Comparison of ENCODE assay signal across 20 cellular contexts in genomic region chr3:186150234-186150830, GRCh38. TPM values are rescaled to one million over a fixed set of nuclear protein-coding genes. Genes with fewer than 3 reads are reported as not detected.
DNase-seq lines count a peak whose midpoint lies in the region; ATAC-seq, FAIRE-seq and TF ChIP-seq lines count a peak whose summit lies in the region.
"Had no signal": no experiment of that assay in that cellular context is flagged by ENCODE, and none has a peak within 500 bp of the region (broad histone marks: within the 10 kb centered on the region; RNA-seq: fewer than 3 reads in every experiment).

No MANE protein-coding gene starts in this region.

- H3K9me3 ChIP-seq in Loucy (ENCODE audit: insufficient read depth, low read depth, low read length): no peaks in the 10 kb centered on the region
- H3K9me3 ChIP-seq in SJCRH30 (replicated peaks): no peaks in the 10 kb centered on the region

- H3K9ac ChIP-seq in Loucy (ENCODE audit: low read depth, low read length, poor library complexity, severe bottlenecking): no peak overlapping the region

- intact Hi-C loops in CD14-positive monocyte (cut with micrococcal nuclease): loop anchor here (5.0 kb wide), 2 partner anchors 33 to 43 kb away; partner anchors contain the start of gene ETV5 (in 1 of the 2)

- no peaks in the 10 kb centered on the region for H3K27me3 ChIP-seq in Loucy (ENCODE audit: insufficient read depth, low read length, poor library complexity, severe bottlenecking)
- H3K27me3 ChIP-seq in SJCRH30: no peaks in the 10 kb centered on the region

- H3K36me3 ChIP-seq in Loucy (ENCODE audit: insufficient read depth, low read length): no peaks in the 10 kb centered on the region
- no peaks in the 10 kb centered on the region for H3K36me3 ChIP-seq in SJCRH30

- TF ChIP-seq CTCF in CD14-positive monocyte (IDR thresholded peaks at IDR 0.05) (no peak), Loucy (conservative IDR thresholded peaks at IDR 0.05; ENCODE audit: low read length) (no peak), coronary artery (IDR thresholded peaks at IDR 0.05) (no peak)

- FAIRE-seq in urothelium cell line (lab: Jason Lieb, UNC): no peak
- FAIRE-seq: GM12878, HepG2 had no signal

- no peak overlapping the region for H2AFZ ChIP-seq in Loucy (ENCODE audit: low read length)
- H2AFZ ChIP-seq: GM23338 had no signal

- H3K36me3 Mint-ChIP-seq in CD14-positive monocyte (peaks cover 52 to 53% of the 10 kb centered on the region in 2 donors), naive B cell (no peaks in the 10 kb centered on the region)
- H3K36me3 Mint-ChIP-seq in T-helper 2 cell treated with Interferon-gamma antibody and Interleukin-4, amounts not matched to agents 5 μg/mL and 100 μg/mL, for 36 hours (ENCODE audit: low read depth): no peaks in the 10 kb centered on the region
- H3K36me3 Mint-ChIP-seq: CD8-positive, alpha-beta T cell had no signal

- H3K9me2 ChIP-seq in Loucy (replicated peaks; ENCODE audit: low read depth, low read length): no peaks in the 10 kb centered on the region

- H3F3A ChIP-seq in Loucy (ENCODE audit: low read depth): no peaks in the 10 kb centered on the region

- H3K4me1 ChIP-seq in Loucy (ENCODE audit: insufficient read depth, low read length, poor library complexity, severe bottlenecking) (peaks cover 17% of the 10 kb centered on the region), SJCRH30 (no peaks in the 10 kb centered on the region)

- peak overlapping the region in 1 of 2 donors; percentile 30 for H3K4me3 Mint-ChIP-seq in CD14-positive monocyte
- peak overlapping the region in 2 of 8 donors; percentile 21 to 36 for H3K4me3 Mint-ChIP-seq in naive B cell
- H3K4me3 Mint-ChIP-seq in T-helper 2 cell treated with Interferon-gamma antibody and Interleukin-4, amounts not matched to agents 5 μg/mL and 100 μg/mL, for 36 hours: no peak overlapping the region
- H3K4me3 Mint-ChIP-seq: CD8-positive, alpha-beta T cell; GM23338 had no signal

- H3K4me3 ChIP-seq in Loucy (ENCODE audit: low read length, poor library complexity, severe bottlenecking) (no peak overlapping the region), coronary artery (no peak overlapping the region), SJCRH30 (no peak overlapping the region)
- H3K4me3 ChIP-seq: GM12878, GM23338 had no signal

- ATAC-seq in naive B cell (ENCODE audit: low read depth in 2 of 2): no peak
- ATAC-seq: CD8-positive, alpha-beta T cell; GM23338; HCT116; HepG2; Right ventricle myocardium inferior had no signal

- H3K9me3 Mint-ChIP-seq in CD14-positive monocyte (peaks cover 0 to 4% (median 0%) of the 10 kb centered on the region in 7 donors), naive B cell (no peaks in the 10 kb centered on the region)
- H3K9me3 Mint-ChIP-seq in T-helper 2 cell treated with Interferon-gamma antibody and Interleukin-4, amounts not matched to agents 5 μg/mL and 100 μg/mL, for 36 hours: no peaks in the 10 kb centered on the region
- H3K9me3 Mint-ChIP-seq: CD8-positive, alpha-beta T cell; GM23338 had no signal

- DNase-seq in CD14-positive monocyte (ENCODE audit: low spot score): no peak
- peak; percentile 14 for DNase-seq in coronary artery (ENCODE audit: low spot score)
- DNase-seq in naive B cell: no peak
- DNase-seq in urothelium cell line (ENCODE audit: low spot score): no peak
- no peak for DNase-seq in T-helper 2 cell treated with Interferon-gamma antibody and Interleukin-4, amounts not matched to agents 5 μg/mL and 100 μg/mL, for 36 hours (ENCODE audit: low spot score)
- DNase-seq in SJCRH30: no peak
- DNase-seq: CD8-positive, alpha-beta T cell; DND-41; NCI-H1092 treated with DMSO at 0.1 percent for 48 hours; NCI-H1436 treated with DMSO at 0.1 percent for 48 hours; NCI-H1930; NCI-H69; NK-92 treated with Interleukin-12 subunit alpha and Interleukin-12 subunit beta, amount 100 ng/mL, for 24 hours; OCI-M1 had no signal

- H3K27me3 Mint-ChIP-seq in CD14-positive monocyte (ENCODE audit: low read depth in 3 of 3) (peaks cover 7 to 27% (median 15%) of the 10 kb centered on the region in 3 donors), naive B cell (peaks cover 0 to 10% (median 0%) of the 10 kb centered on the region in 3 donors)
- H3K27me3 Mint-ChIP-seq in T-helper 2 cell treated with Interferon-gamma antibody and Interleukin-4, amounts not matched to agents 5 μg/mL and 100 μg/mL, for 36 hours (ENCODE audit: low read depth): peaks cover 55% of the 10 kb centered on the region

- H3K4me2 ChIP-seq in Loucy (ENCODE audit: low read depth, low read length, poor library complexity, severe bottlenecking): peak overlapping the region; percentile 44
- H3K4me2 ChIP-seq: GM23338 had no signal

- H3K79me2 ChIP-seq in Loucy (ENCODE audit: insufficient read depth, low read length): no peaks in the 10 kb centered on the region

- H3K27ac Mint-ChIP-seq in CD14-positive monocyte: peak overlapping the region in 4 of 7 donors; percentile 1 to 65 (median 46)
- H3K27ac Mint-ChIP-seq in naive B cell: peak overlapping the region in 4 of 6 donors; percentile 49 to 93 (median 84)
- H3K27ac Mint-ChIP-seq in T-helper 2 cell treated with Interferon-gamma antibody and Interleukin-4, amounts not matched to agents 5 μg/mL and 100 μg/mL, for 36 hours: no peak overlapping the region
- H3K27ac Mint-ChIP-seq: CD8-positive, alpha-beta T cell; GM23338 had no signal

- H3K27ac ChIP-seq in coronary artery: no peak overlapping the region
- no peak overlapping the region for H3K27ac ChIP-seq in SJCRH30

- H4K20me1 ChIP-seq in Loucy (ENCODE audit: insufficient read depth, low read length, poor library complexity, severe bottlenecking): no peaks in the 10 kb centered on the region

- H3K4me1 Mint-ChIP-seq in CD14-positive monocyte: peaks cover 47% of the 10 kb centered on the region
- H3K4me1 Mint-ChIP-seq in naive B cell: peaks cover 28 to 47% (median 41%) of the 10 kb centered on the region in 3 donors
- peaks cover 6% of the 10 kb centered on the region for H3K4me1 Mint-ChIP-seq in T-helper 2 cell treated with Interferon-gamma antibody and Interleukin-4, amounts not matched to agents 5 μg/mL and 100 μg/mL, for 36 hours (ENCODE audit: low read depth)

RNA-seq across cellular contexts. Expression of gene ETV5, which starts 41.4 kb away (rescaled TPM):
- polyA plus RNA-seq in CD14-positive monocyte: 1 to 10 TPM in 1 of 2 donors, under 1 TPM in 1; 0.07 to 1.2 TPM
- 1 to 10 TPM in 5 of 6 donors, under 1 TPM in 1; 0.96 to 1.7 (median 1.1) TPM for polyA plus RNA-seq in naive B cell (ENCODE audit: low read depth in 6 of 6)
- 62.8 and 64.7 TPM in 2 replicates for total RNA-seq in SJCRH30 (2014; rRNA removed; shearing (Covaris generic))
